In genomic region chr3:52058111-52058510, GRCh38 we compare ENCODE assay signal across 10 cellular contexts. TPM values are rescaled to one million over a fixed set of nuclear protein-coding genes. Genes with fewer than 3 reads are reported as not detected.
DNase-seq lines count a peak whose midpoint lies in the region; ATAC-seq and TF ChIP-seq lines count a peak whose summit lies in the region.
"Had no signal": no experiment of that assay in that cellular context is flagged by ENCODE, and none has a peak within 500 bp of the region (broad histone marks: within the 10 kb centered on the region; RNA-seq: fewer than 3 reads in every experiment).

No MANE protein-coding gene starts in this region.

- no peak overlapping the region for H3K4me3 Mint-ChIP-seq in activated naive CD8-positive, alpha-beta T cell treated with anti-CD3 and anti-CD28 coated beads, Interleukin-2, amount 10 ng/mL, durations not matched to agents 7 days and 5 days
- no peak overlapping the region for H3K4me3 Mint-ChIP-seq in activated naive CD8-positive, alpha-beta T cell treated with anti-CD3 and anti-CD28 coated beads for 36 hours
- peak overlapping the region; percentile 70 for H3K4me3 Mint-ChIP-seq in glutamatergic neuron (ENCODE audit: unreplicated experiment)

- no peaks in the 10 kb centered on the region for H3K9me3 Mint-ChIP-seq in activated naive CD8-positive, alpha-beta T cell treated with anti-CD3 and anti-CD28 coated beads, Interleukin-2, amount 10 ng/mL, durations not matched to agents 7 days and 5 days
- no peaks in the 10 kb centered on the region for H3K9me3 Mint-ChIP-seq in activated naive CD8-positive, alpha-beta T cell treated with anti-CD3 and anti-CD28 coated beads for 36 hours
- H3K9me3 Mint-ChIP-seq in glutamatergic neuron (ENCODE audit: unreplicated experiment): peaks cover 10% of the 10 kb centered on the region

- peak overlapping the region; percentile 14 for H3K27ac Mint-ChIP-seq in activated naive CD8-positive, alpha-beta T cell treated with anti-CD3 and anti-CD28 coated beads, Interleukin-2, amount 10 ng/mL, durations not matched to agents 7 days and 5 days
- no peak overlapping the region for H3K27ac Mint-ChIP-seq in activated naive CD8-positive, alpha-beta T cell treated with anti-CD3 and anti-CD28 coated beads for 36 hours
- H3K27ac Mint-ChIP-seq in glutamatergic neuron (ENCODE audit: unreplicated experiment): peak overlapping the region; percentile 33

- peak overlapping the region; percentile 100 for H3K27ac ChIP-seq in RWPE1
- H3K27ac ChIP-seq in thoracic aorta: peak overlapping the region in 1 of 2 donors; percentile 17

- DNase-seq in activated naive CD8-positive, alpha-beta T cell treated with anti-CD3 and anti-CD28 coated beads, Interleukin-2, amount 10 ng/mL, durations not matched to agents 7 days and 5 days: no peak
- no peak for DNase-seq in activated naive CD8-positive, alpha-beta T cell treated with anti-CD3 and anti-CD28 coated beads for 36 hours
- DNase-seq in RWPE1 (ENCODE audit: low spot score) (no peak), glutamatergic neuron (peak; percentile 59), thoracic aorta (ENCODE audit: low spot score) (no peak), NCI-H187 treated with DMSO at 0.1 percent for 48 hours (lab: John Stamatoyannopoulos, UW) (no peak)
- DNase-seq: midbrain, tibial artery had no signal

- TF ChIP-seq CTCF in RWPE1 (conservative IDR thresholded peaks at IDR 0.05; ENCODE audit: low read depth) (no peak), glutamatergic neuron (IDR thresholded peaks at IDR 0.05; ENCODE audit: partially characterized antibody, unreplicated experiment) (no peak), thoracic aorta (IDR thresholded peaks at IDR 0.05) (no peak)

- H3K9me3 ChIP-seq in thoracic aorta: no peaks in the 10 kb centered on the region
- H3K9me3 ChIP-seq: tibial artery had no signal

- H3K27me3 Mint-ChIP-seq in activated naive CD8-positive, alpha-beta T cell treated with anti-CD3 and anti-CD28 coated beads, Interleukin-2, amount 10 ng/mL, durations not matched to agents 7 days and 5 days: no peaks in the 10 kb centered on the region
- H3K27me3 Mint-ChIP-seq in activated naive CD8-positive, alpha-beta T cell treated with anti-CD3 and anti-CD28 coated beads for 36 hours: no peaks in the 10 kb centered on the region
- peaks cover 10% of the 10 kb centered on the region for H3K27me3 Mint-ChIP-seq in glutamatergic neuron (ENCODE audit: unreplicated experiment)

- H3K4me1 ChIP-seq in thoracic aorta (ENCODE audit: control insufficient read depth in 1 of 2, low read depth in 2 of 2): peaks cover 20 to 32% of the 10 kb centered on the region in 2 donors

- H3K36me3 Mint-ChIP-seq in activated naive CD8-positive, alpha-beta T cell treated with anti-CD3 and anti-CD28 coated beads, Interleukin-2, amount 10 ng/mL, durations not matched to agents 7 days and 5 days: no peaks in the 10 kb centered on the region
- peaks cover 5% of the 10 kb centered on the region for H3K36me3 Mint-ChIP-seq in activated naive CD8-positive, alpha-beta T cell treated with anti-CD3 and anti-CD28 coated beads for 36 hours
- H3K36me3 Mint-ChIP-seq in glutamatergic neuron (ENCODE audit: unreplicated experiment): no peaks in the 10 kb centered on the region

- H3K4me3 ChIP-seq in thoracic aorta: peak overlapping the region; percentile 80

- peaks cover 24% of the 10 kb centered on the region for H3K4me1 Mint-ChIP-seq in activated naive CD8-positive, alpha-beta T cell treated with anti-CD3 and anti-CD28 coated beads, Interleukin-2, amount 10 ng/mL, durations not matched to agents 7 days and 5 days
- peaks cover 19% of the 10 kb centered on the region for H3K4me1 Mint-ChIP-seq in activated naive CD8-positive, alpha-beta T cell treated with anti-CD3 and anti-CD28 coated beads for 36 hours
- H3K4me1 Mint-ChIP-seq in glutamatergic neuron (ENCODE audit: low read depth, unreplicated experiment): peaks cover 19% of the 10 kb centered on the region

- no peak for ATAC-seq in activated naive CD8-positive, alpha-beta T cell treated with anti-CD3 and anti-CD28 coated beads, Interleukin-2, amount 10 ng/mL, durations not matched to agents 7 days and 5 days (ENCODE audit: low read depth)
- ATAC-seq in thoracic aorta (ENCODE audit: insufficient number of reproducible peaks, low FRiP score, low read depth): no peak
- ATAC-seq in HG03469 (IDR thresholded peaks at IDR 0.05; ENCODE audit: unreplicated experiment): no peak
- ATAC-seq in HG03135 (IDR thresholded peaks at IDR 0.05; ENCODE audit: unreplicated experiment): no peak

- CTCF ChIA-PET in RWPE1 (lab: Yijun Ruan, JAX): interaction anchor here (0.6 to 1.2 kb wide), 3 partner anchors 57 to 116 kb away, joined by 3 read pairs; no protein-coding TSS in a partner anchor

- POLR2A ChIA-PET in activated naive CD8-positive, alpha-beta T cell treated with anti-CD3 and anti-CD28 coated beads, Interleukin-2, amount 10 ng/mL, durations not matched to agents 7 days and 5 days (lab: Charles Lee): interaction anchor here (1.8 to 3.1 kb wide), 3 partner anchors 28 to 66 kb away, joined by 6 to 20 read pairs (median 6); partner anchors contain the start of gene RPL29
- POLR2A ChIA-PET in RWPE1 (lab: Yijun Ruan, JAX; ENCODE audit: low non-redundant PET): interaction anchor here (2.1 kb wide), 1 partner anchor 12 kb away, joined by 12 read pairs; no protein-coding TSS in a partner anchor

- no peaks in the 10 kb centered on the region for H3K27me3 ChIP-seq in thoracic aorta (replicated peaks; ENCODE audit: insufficient read depth)
- H3K27me3 ChIP-seq: tibial artery had no signal

- peaks cover 11% of the 10 kb centered on the region for H3K36me3 ChIP-seq in thoracic aorta

RNA-seq across cellular contexts. Expression of gene DUSP7, which starts 1.7 kb away (rescaled TPM):
- 10 to 100 TPM; 30.9 to 31.3 TPM for total RNA-seq in activated naive CD8-positive, alpha-beta T cell treated with anti-CD3 and anti-CD28 coated beads, Interleukin-2, amount 10 ng/mL, durations not matched to agents 7 days and 5 days
- 10 to 100 TPM; 21.7 to 22.0 TPM for total RNA-seq in activated naive CD8-positive, alpha-beta T cell treated with anti-CD3 and anti-CD28 coated beads for 36 hours
- total RNA-seq in glutamatergic neuron (ENCODE audit: unreplicated experiment) (9.5 TPM), thoracic aorta (10 to 100 TPM; 41.1 to 42.2 TPM)
